20 cellular contexts compared by ENCODE assay signal in the genomic region with DNA sequence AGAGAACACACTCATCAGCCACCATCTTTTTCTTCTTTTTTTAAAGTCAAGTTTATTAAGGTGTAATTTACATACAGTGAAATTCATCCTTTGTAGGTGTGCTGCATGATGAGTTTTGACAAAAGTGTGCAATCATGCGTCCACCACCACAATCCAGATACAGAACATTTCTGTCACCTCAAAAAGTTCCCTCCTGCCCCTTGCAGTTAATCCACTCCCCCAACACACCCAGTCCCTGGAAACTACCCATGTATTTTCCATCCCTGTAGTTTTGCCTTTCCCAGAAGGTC. TPM values are rescaled to one million over a fixed set of nuclear protein-coding genes. Genes with fewer than 3 reads are reported as not detected.
DNase-seq lines count a peak whose midpoint lies in the region; ATAC-seq and TF ChIP-seq lines count a peak whose summit lies in the region.
"Had no signal": no experiment of that assay in that cellular context is flagged by ENCODE, and none has a peak within 500 bp of the region (broad histone marks: within the 10 kb centered on the region; RNA-seq: fewer than 3 reads in every experiment).

No MANE protein-coding gene starts in this region.

- H2AFZ ChIP-seq in Karpas-422 (ENCODE audit: low read length) (no peak overlapping the region), SU-DHL-6 (ENCODE audit: low read depth, low read length, severe bottlenecking) (no peak overlapping the region)

- H3K9me3 Mint-ChIP-seq in stimulated activated memory B cell treated with anti-CD40 and anti-IgM and Interleukin-4, amounts not matched to agents 10 μg/mL and 1 μg/mL and 100 μg/mL, for 72 hours: no peaks in the 10 kb centered on the region
- H3K9me3 Mint-ChIP-seq in glutamatergic neuron (ENCODE audit: unreplicated experiment) (peaks cover 1% of the 10 kb centered on the region), nephron progenitor cell (peaks cover 31% of the 10 kb centered on the region)

- no peaks in the 10 kb centered on the region for H3K36me3 Mint-ChIP-seq in stimulated activated memory B cell treated with anti-CD40 and anti-IgM and Interleukin-4, amounts not matched to agents 10 μg/mL and 1 μg/mL and 100 μg/mL, for 72 hours
- H3K36me3 Mint-ChIP-seq in glutamatergic neuron (ENCODE audit: unreplicated experiment) (no peaks in the 10 kb centered on the region), nephron progenitor cell (ENCODE audit: low read depth) (peaks cover 12% of the 10 kb centered on the region)
- H3K36me3 Mint-ChIP-seq: CD14-positive monocyte; CD4-positive, alpha-beta memory T cell; IgD-negative memory B cell had no signal

- H3K4me3 ChIP-seq in GM12865 (ENCODE audit: low read depth, low read length) (no peak overlapping the region), Karpas-422 (ENCODE audit: low read length) (peak overlapping the region; percentile 24; the same call in 1 of the 2 replicates), SU-DHL-6 (ENCODE audit: insufficient read depth, low read length, poor library complexity, severe bottlenecking) (no peak overlapping the region)
- H3K4me3 ChIP-seq: BLaER1 had no signal

- H3F3A ChIP-seq in SU-DHL-6 (ENCODE audit: insufficient read depth): peaks cover 19% of the 10 kb centered on the region; the same call in 1 of the 2 replicates

- no peaks in the 10 kb centered on the region for H3K79me2 ChIP-seq in Karpas-422 (ENCODE audit: low read length)
- no peaks in the 10 kb centered on the region for H3K79me2 ChIP-seq in SU-DHL-6 (ENCODE audit: insufficient read depth, low read length)

- H3K4me2 ChIP-seq in Karpas-422 (ENCODE audit: low read depth, low read length, poor library complexity, severe bottlenecking) (peak overlapping the region; percentile 66), SU-DHL-6 (ENCODE audit: low read depth, low read length, poor library complexity, severe bottlenecking) (peak overlapping the region; percentile 50)
- H3K4me2 ChIP-seq: BLaER1 had no signal

- peaks cover 62% of the 10 kb centered on the region for H3K4me1 ChIP-seq in Karpas-422 (ENCODE audit: low read length)

- H4K20me1 ChIP-seq in Karpas-422 (ENCODE audit: insufficient read depth, low read depth, low read length): no peaks in the 10 kb centered on the region
- no peaks in the 10 kb centered on the region for H4K20me1 ChIP-seq in SU-DHL-6 (ENCODE audit: low read depth, low read length)
- H4K20me1 ChIP-seq: BLaER1 had no signal

- peak overlapping the region; percentile 19 for H3K4me3 Mint-ChIP-seq in stimulated activated memory B cell treated with anti-CD40 and anti-IgM and Interleukin-4, amounts not matched to agents 10 μg/mL and 1 μg/mL and 100 μg/mL, for 72 hours
- no peak overlapping the region for H3K4me3 Mint-ChIP-seq in glutamatergic neuron (ENCODE audit: unreplicated experiment)
- no peak overlapping the region for H3K4me3 Mint-ChIP-seq in nephron progenitor cell
- H3K4me3 Mint-ChIP-seq: CD14-positive monocyte; CD4-positive, alpha-beta memory T cell; HFFc6 had no signal

- no peak overlapping the region for H3K27ac Mint-ChIP-seq in stimulated activated memory B cell treated with anti-CD40 and anti-IgM and Interleukin-4, amounts not matched to agents 10 μg/mL and 1 μg/mL and 100 μg/mL, for 72 hours
- no peak overlapping the region for H3K27ac Mint-ChIP-seq in glutamatergic neuron (ENCODE audit: unreplicated experiment)
- H3K27ac Mint-ChIP-seq in nephron progenitor cell: no peak overlapping the region
- H3K27ac Mint-ChIP-seq: CD14-positive monocyte; CD4-positive, alpha-beta memory T cell; HFFc6; IgD-negative memory B cell had no signal

- H3K4me1 Mint-ChIP-seq in stimulated activated memory B cell treated with anti-CD40 and anti-IgM and Interleukin-4, amounts not matched to agents 10 μg/mL and 1 μg/mL and 100 μg/mL, for 72 hours: peaks cover 15% of the 10 kb centered on the region
- H3K4me1 Mint-ChIP-seq in glutamatergic neuron (ENCODE audit: low read depth, unreplicated experiment): no peaks in the 10 kb centered on the region
- H3K4me1 Mint-ChIP-seq in nephron progenitor cell: peaks cover 9% of the 10 kb centered on the region
- H3K4me1 Mint-ChIP-seq: CD4-positive, alpha-beta memory T cell had no signal

- peak; percentile 29 for DNase-seq in GM12865 (ENCODE audit: low read depth)
- no peak for DNase-seq in Karpas-422
- DNase-seq in NCI-H1930 (lab: John Stamatoyannopoulos, UW): no peak
- no peak for DNase-seq in activated naive CD4-positive, alpha-beta T cell (lab: John Stamatoyannopoulos, UW)
- no peak for DNase-seq in glutamatergic neuron
- no peak for DNase-seq in nephron progenitor cell
- DNase-seq: 8988T; CD4-positive, alpha-beta memory T cell; DMS79 treated with DMSO at 0.1 percent for 48 hours; EL; GOT3; H7; HFFc6 had no signal

- H3K27ac ChIP-seq in Karpas-422 (ENCODE audit: low read length) (peak overlapping the region; percentile 81), SU-DHL-6 (ENCODE audit: low read depth, low read length) (peak overlapping the region; percentile 78)
- H3K27ac ChIP-seq: BLaER1 had no signal

- H3K9me3 ChIP-seq in Karpas-422 (ENCODE audit: low read length): 0 out of 2 replicates have a peak, but pooled peaks cover 4% of the 10 kb centered on the region
- H3K9me3 ChIP-seq in SU-DHL-6 (ENCODE audit: insufficient read depth, low read length): no peaks in the 10 kb centered on the region

- ATAC-seq in stimulated activated memory B cell treated with anti-CD40 and anti-IgM and Interleukin-4, amounts not matched to agents 10 μg/mL and 1 μg/mL and 100 μg/mL, for 72 hours: peak; percentile 43
- ATAC-seq: HCT116, HepG2 had no signal

- H3K9ac ChIP-seq in Karpas-422 (ENCODE audit: low read length) (no peak overlapping the region), SU-DHL-6 (ENCODE audit: low read length) (no peak overlapping the region)
- H3K9ac ChIP-seq: BLaER1 had no signal

- TF ChIP-seq CTCF in GM12865 (IDR thresholded peaks at IDR 0.05; ENCODE audit: insufficient read depth, low read depth, low read length, missing control alignments): no peak
- no peak for TF ChIP-seq CTCF in SU-DHL-6 (IDR thresholded peaks at IDR 0.05; ENCODE audit: insufficient read depth, low read length, poor library complexity, severe bottlenecking)
- no peak for TF ChIP-seq CTCF in glutamatergic neuron (IDR thresholded peaks at IDR 0.05; ENCODE audit: partially characterized antibody, unreplicated experiment)
- no peak for TF ChIP-seq CTCF in nephron progenitor cell (IDR thresholded peaks at IDR 0.05)

- H3K27me3 Mint-ChIP-seq in stimulated activated memory B cell treated with anti-CD40 and anti-IgM and Interleukin-4, amounts not matched to agents 10 μg/mL and 1 μg/mL and 100 μg/mL, for 72 hours: peaks cover under 1% of the 10 kb centered on the region
- H3K27me3 Mint-ChIP-seq in glutamatergic neuron (ENCODE audit: unreplicated experiment): no peaks in the 10 kb centered on the region
- H3K27me3 Mint-ChIP-seq in nephron progenitor cell (ENCODE audit: low read depth, poor library complexity): peaks cover 10% of the 10 kb centered on the region

- H3K36me3 ChIP-seq in Karpas-422 (ENCODE audit: insufficient read depth, low read length) (peaks cover 5% of the 10 kb centered on the region; the same call in 1 of the 2 replicates), SU-DHL-6 (ENCODE audit: low read length) (no peaks in the 10 kb centered on the region)
- H3K36me3 ChIP-seq: BLaER1 had no signal

- H3K27me3 ChIP-seq in Karpas-422 (ENCODE audit: low read length) (no peaks in the 10 kb centered on the region), SU-DHL-6 (ENCODE audit: low read length) (no peaks in the 10 kb centered on the region)

- H3K9me2 ChIP-seq in Karpas-422 (replicated peaks; ENCODE audit: insufficient read depth, low read length): no peaks in the 10 kb centered on the region
- no peaks in the 10 kb centered on the region for H3K9me2 ChIP-seq in SU-DHL-6 (replicated peaks; ENCODE audit: insufficient read depth, low read length)

RNA-seq across cellular contexts. Expression of a gene that starts 8.0 kb away (rescaled TPM):
- total RNA-seq in Karpas-422 (2014; rRNA removed; shearing (Covaris generic); ENCODE audit: low replicate concordance): 1.4 and 3.5 TPM in 2 replicates
- total RNA-seq in glutamatergic neuron (ENCODE audit: unreplicated experiment): 3.5 TPM
- total RNA-seq: CD4-positive, alpha-beta memory T cell had no signal
